1 cellular context compared by ENCODE assay signal in the genomic region with DNA sequence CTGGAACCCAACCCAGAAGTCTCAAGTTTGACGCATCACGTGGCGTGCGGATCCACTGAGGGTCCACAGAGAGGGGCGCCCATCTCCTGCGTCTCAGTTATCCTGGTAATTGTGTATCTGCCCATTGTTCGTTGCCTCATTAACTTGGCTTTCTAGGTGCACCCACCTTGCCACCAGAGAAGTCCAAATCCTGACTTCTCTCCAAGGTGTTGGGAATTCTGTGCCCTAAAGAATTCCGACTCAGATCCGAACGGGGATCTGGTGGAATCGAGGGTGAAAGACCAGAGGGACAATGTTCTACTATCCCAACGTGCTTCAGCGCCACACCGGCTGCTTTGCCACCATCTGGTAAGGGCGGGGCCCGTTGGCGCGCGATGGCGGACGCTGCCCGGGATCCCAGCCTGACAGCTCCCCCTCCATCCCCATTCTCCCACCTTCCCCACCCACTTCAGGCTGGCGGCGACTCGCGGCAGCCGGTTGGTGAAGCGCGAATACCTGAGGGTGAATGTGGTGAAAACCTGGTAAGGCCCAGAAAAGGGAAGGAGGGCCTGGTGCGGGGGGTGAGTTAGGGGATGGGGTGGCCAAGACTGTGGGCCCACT.
TF ChIP-seq lines count a peak whose summit lies in the region.

No MANE protein-coding gene starts in this region.

TF ChIP-seq in SK-N-SH treated with all-trans-retinoic acid at 6 μM for 48 hours, 23 proteins besides CTCF, POLR2A, EP300 and RAD21 (continued from another document):
- TF ChIP-seq ZC3H10 (CRISPR knock-in tag; IDR thresholded peaks at IDR 0.05) (no peak), BACH2 (CRISPR knock-in tag; IDR thresholded peaks at IDR 0.05; ENCODE audit: borderline replicate concordance) (no peak), ZNF8 (CRISPR knock-in tag; IDR thresholded peaks at IDR 0.05) (no peak), ISL1 (CRISPR knock-in tag; IDR thresholded peaks at IDR 0.05) (no peak), OSR1 (CRISPR knock-in tag; IDR thresholded peaks at IDR 0.05) (no peak), ZFP30 (CRISPR knock-in tag; IDR thresholded peaks at IDR 0.05) (no peak), TOX (CRISPR knock-in tag; IDR thresholded peaks at IDR 0.05; ENCODE audit: borderline replicate concordance) (no peak), TCF4 (CRISPR knock-in tag; IDR thresholded peaks at IDR 0.05; ENCODE audit: borderline replicate concordance) (no peak), ZNF565 (CRISPR knock-in tag; conservative IDR thresholded peaks at IDR 0.05; ENCODE audit: low read depth) (no peak)
- TF ChIP-seq, protein P1, sequence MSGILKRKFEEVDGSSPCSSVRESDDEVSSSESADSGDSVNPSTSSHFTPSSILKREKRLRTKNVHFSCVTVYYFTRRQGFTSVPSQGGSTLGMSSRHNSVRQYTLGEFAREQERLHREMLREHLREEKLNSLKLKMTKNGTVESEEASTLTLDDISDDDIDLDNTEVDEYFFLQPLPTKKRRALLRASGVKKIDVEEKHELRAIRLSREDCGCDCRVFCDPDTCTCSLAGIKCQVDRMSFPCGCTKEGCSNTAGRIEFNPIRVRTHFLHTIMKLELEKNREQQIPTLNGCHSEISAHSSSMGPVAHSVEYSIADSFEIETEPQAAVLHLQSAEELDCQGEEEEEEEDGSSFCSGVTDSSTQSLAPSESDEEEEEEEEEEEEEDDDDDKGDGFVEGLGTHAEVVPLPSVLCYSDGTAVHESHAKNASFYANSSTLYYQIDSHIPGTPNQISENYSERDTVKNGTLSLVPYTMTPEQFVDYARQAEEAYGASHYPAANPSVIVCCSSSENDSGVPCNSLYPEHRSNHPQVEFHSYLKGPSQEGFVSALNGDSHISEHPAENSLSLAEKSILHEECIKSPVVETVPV (CRISPR knock-in tag; IDR thresholded peaks at IDR 0.05): no peak
- TF ChIP-seq, protein P2, sequence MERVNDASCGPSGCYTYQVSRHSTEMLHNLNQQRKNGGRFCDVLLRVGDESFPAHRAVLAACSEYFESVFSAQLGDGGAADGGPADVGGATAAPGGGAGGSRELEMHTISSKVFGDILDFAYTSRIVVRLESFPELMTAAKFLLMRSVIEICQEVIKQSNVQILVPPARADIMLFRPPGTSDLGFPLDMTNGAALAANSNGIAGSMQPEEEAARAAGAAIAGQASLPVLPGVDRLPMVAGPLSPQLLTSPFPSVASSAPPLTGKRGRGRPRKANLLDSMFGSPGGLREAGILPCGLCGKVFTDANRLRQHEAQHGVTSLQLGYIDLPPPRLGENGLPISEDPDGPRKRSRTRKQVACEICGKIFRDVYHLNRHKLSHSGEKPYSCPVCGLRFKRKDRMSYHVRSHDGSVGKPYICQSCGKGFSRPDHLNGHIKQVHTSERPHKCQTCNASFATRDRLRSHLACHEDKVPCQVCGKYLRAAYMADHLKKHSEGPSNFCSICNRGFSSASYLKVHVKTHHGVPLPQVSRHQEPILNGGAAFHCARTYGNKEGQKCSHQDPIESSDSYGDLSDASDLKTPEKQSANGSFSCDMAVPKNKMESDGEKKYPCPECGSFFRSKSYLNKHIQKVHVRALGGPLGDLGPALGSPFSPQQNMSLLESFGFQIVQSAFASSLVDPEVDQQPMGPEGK (CRISPR knock-in tag; IDR thresholded peaks at IDR 0.05; ENCODE audit: borderline replicate concordance): no peak
